ENCODE assay signal across 20 cellular contexts in genomic region chr4:40684404-40684803, GRCh38. TPM values are rescaled to one million over a fixed set of nuclear protein-coding genes. Genes with fewer than 3 reads are reported as not detected.
DNase-seq lines count a peak whose midpoint lies in the region; ATAC-seq, FAIRE-seq and TF ChIP-seq lines count a peak whose summit lies in the region.
"Had no signal": no experiment of that assay in that cellular context is flagged by ENCODE, and none has a peak within 500 bp of the region (broad histone marks: within the 10 kb centered on the region; RNA-seq: fewer than 3 reads in every experiment).

No MANE protein-coding gene starts in this region.

- H3K9me3 Mint-ChIP-seq in stimulated activated memory B cell treated with anti-CD40 and anti-IgM and Interleukin-4, amounts not matched to agents 10 μg/mL and 1 μg/mL and 100 μg/mL, for 72 hours = no peaks in the 10 kb centered on the region
- no peaks in the 10 kb centered on the region for H3K9me3 Mint-ChIP-seq in CD8-positive, alpha-beta memory T cell
- H3K9me3 Mint-ChIP-seq: CD8-positive, alpha-beta T cell; HFFc6 had no signal

- H3K27me3 Mint-ChIP-seq in stimulated activated memory B cell treated with anti-CD40 and anti-IgM and Interleukin-4, amounts not matched to agents 10 μg/mL and 1 μg/mL and 100 μg/mL, for 72 hours = no peaks in the 10 kb centered on the region
- H3K27me3 Mint-ChIP-seq in CD8-positive, alpha-beta memory T cell = peaks cover 0 to 2% of the 10 kb centered on the region in 2 donors
- H3K27me3 Mint-ChIP-seq: CD4-positive, CD25-positive, alpha-beta regulatory T cell had no signal

- H3K4me1 ChIP-seq in GM12878 (ENCODE audit: control insufficient read depth, insufficient read depth, low read length) = peaks cover 5% of the 10 kb centered on the region
- H3K4me1 ChIP-seq in CD8-positive, alpha-beta memory T cell (ENCODE audit: insufficient read depth, low read length) = no peaks in the 10 kb centered on the region

- H3K4me2 ChIP-seq in GM12878 (ENCODE audit: control insufficient read depth, insufficient read depth) = no peak overlapping the region

- H3K36me3 Mint-ChIP-seq in stimulated activated memory B cell treated with anti-CD40 and anti-IgM and Interleukin-4, amounts not matched to agents 10 μg/mL and 1 μg/mL and 100 μg/mL, for 72 hours = no peaks in the 10 kb centered on the region
- no peaks in the 10 kb centered on the region for H3K36me3 Mint-ChIP-seq in CD8-positive, alpha-beta memory T cell
- H3K36me3 Mint-ChIP-seq: CD4-positive, CD25-positive, alpha-beta regulatory T cell; CD8-positive, alpha-beta T cell had no signal

- no peaks in the 10 kb centered on the region for H3K79me2 ChIP-seq in GM12878 (ENCODE audit: control insufficient read depth, insufficient read depth, low read length)

- SMC1A ChIA-PET in GM12878 (lab: Charles Lee; ENCODE audit: uncharacterized antibody, unreplicated experiment) = interaction anchor here (0.9 to 4.2 kb wide), 6 partner anchors 10 to 56 kb away, joined by 3 to 16 read pairs (median 4); no protein-coding TSS in a partner anchor

- FAIRE-seq in GM12878 (lab: Jason Lieb, UNC) = no peak
- FAIRE-seq: GM12892, H54 had no signal

- TF ChIP-seq POLR2A in NB4 (IDR thresholded peaks at IDR 0.05; ENCODE audit: extremely low read depth, insufficient read length) (no peak), GM12878 (IDR thresholded peaks at IDR 0.05; ENCODE audit: low read depth, low read length) (no peak)

- no peak for TF ChIP-seq CTCF in NB4 (IDR thresholded peaks at IDR 0.05; ENCODE audit: low read depth, low read length)
- TF ChIP-seq CTCF in GM12878 (IDR thresholded peaks at IDR 0.05 in 2 of 3, conservative IDR thresholded peaks at IDR 0.05 in 1 of 3; ENCODE audit: control insufficient read depth in 2 of 3, extremely low read depth in 1 of 3, insufficient read depth in 1 of 3, low read depth in 3 of 3, low read length in 3 of 3) = no peak

- H3K36me3 ChIP-seq in GM12878 (ENCODE audit: control insufficient read depth in 2 of 2, insufficient read depth in 2 of 2, low read length in 1 of 2) = no peaks in the 10 kb centered on the region
- H3K36me3 ChIP-seq in CD8-positive, alpha-beta memory T cell (ENCODE audit: insufficient read depth, low read length) = no peaks in the 10 kb centered on the region
- H3K36me3 ChIP-seq: HAP-1 had no signal

- POLR2A ChIA-PET in GM12878 (lab: Charles Lee) = interaction anchor here (0.5 kb wide), 1 partner anchor 84 kb away, joined by 5 read pairs; no protein-coding TSS in a partner anchor
- POLR2A ChIA-PET in CD8-positive, alpha-beta memory T cell (lab: Charles Lee) = no interaction called here

- no peaks in the 10 kb centered on the region for H4K20me1 ChIP-seq in GM12878 (ENCODE audit: control insufficient read depth, insufficient read depth)

- intact Hi-C loops in GM12878 (cut with micrococcal nuclease; ENCODE audit: unreplicated experiment) = no loop called here

- H3K27me3 ChIP-seq in GM12878 (replicated peaks in 1 of 2; ENCODE audit: control insufficient read depth in 2 of 2, insufficient read depth in 2 of 2, low read length in 1 of 2) = no peaks in the 10 kb centered on the region
- H3K27me3 ChIP-seq in CD8-positive, alpha-beta memory T cell (ENCODE audit: insufficient read depth, low read length, poor library complexity, severe bottlenecking) = no peaks in the 10 kb centered on the region

- DNase-seq in NB4 (ENCODE audit: low read depth) (peak; percentile 26), GM12878 (ENCODE audit: low read depth, low spot score) (no peak), COLO668 (lab: John Stamatoyannopoulos, UW; ENCODE audit: unreplicated experiment) (no peak)
- no peak for DNase-seq in CD8-positive, alpha-beta memory T cell
- DNase-seq: C1 segment of cervical spinal cord; Calu3; CD4-positive, CD25-positive, alpha-beta regulatory T cell; CD8-positive, alpha-beta T cell; COR-L47; DMS53; DMS79 treated with DMSO at 0.1 percent for 48 hours; GF-D8; GOT3; HFFc6 had no signal

- no peak for TF ChIP-seq RAD21 in GM12878 (IDR thresholded peaks at IDR 0.05; ENCODE audit: insufficient read depth, low read depth, low read length)

- H3K9me3 ChIP-seq in GM12878 (replicated peaks; ENCODE audit: control insufficient read depth, insufficient read depth, low read length) = no peaks in the 10 kb centered on the region
- no peaks in the 10 kb centered on the region for H3K9me3 ChIP-seq in CD8-positive, alpha-beta memory T cell (ENCODE audit: low read length)
- H3K9me3 ChIP-seq: HAP-1 had no signal

- RAD21 ChIA-PET in GM12878 (lab: Charles Lee; ENCODE audit: unreplicated experiment) = interaction anchor here (0.6 to 1.4 kb wide), 6 partner anchors 9 to 951 kb away, joined by 3 to 6 read pairs (median 4); no protein-coding TSS in a partner anchor

- TF ChIP-seq EP300 in GM12878 (IDR thresholded peaks at IDR 0.05; ENCODE audit: borderline replicate concordance in 1 of 2, control insufficient read depth in 1 of 2, low read depth in 2 of 2, low read length in 2 of 2) = no peak

- H3K4me3 ChIP-seq in NB4 (ENCODE audit: low read depth, low read length) (no peak overlapping the region), GM12878 (no peak overlapping the region)
- H3K4me3 ChIP-seq in CD8-positive, alpha-beta memory T cell (ENCODE audit: low read length) = no peak overlapping the region
- H3K4me3 ChIP-seq: HAP-1 had no signal

- CTCF ChIA-PET in GM12878 (lab: Yijun Ruan, JAX) = interaction anchor here (1.0 to 3.0 kb wide), 2 partner anchors 11 to 53 kb away, joined by 3 to 11 read pairs; no protein-coding TSS in a partner anchor
- CTCF ChIA-PET in CD8-positive, alpha-beta memory T cell (lab: Charles Lee) = no interaction called here

- H2AFZ ChIP-seq in GM12878 (ENCODE audit: control insufficient read depth, low read depth, low read length) = no peak overlapping the region

- peaks cover 15% of the 10 kb centered on the region for H3K4me1 Mint-ChIP-seq in stimulated activated memory B cell treated with anti-CD40 and anti-IgM and Interleukin-4, amounts not matched to agents 10 μg/mL and 1 μg/mL and 100 μg/mL, for 72 hours
- no peaks in the 10 kb centered on the region for H3K4me1 Mint-ChIP-seq in CD8-positive, alpha-beta memory T cell

- no TSS peak for BruUV-seq in GM12878 (replicated peaks; lab: Mats Ljungman, UMichigan)

- ATAC-seq in GM12878 (peak; percentile 47), HG02588 (IDR thresholded peaks at IDR 0.05; ENCODE audit: unreplicated experiment) (no peak), GM19463 (IDR thresholded peaks at IDR 0.05; ENCODE audit: unreplicated experiment) (no peak)
- ATAC-seq in stimulated activated memory B cell treated with anti-CD40 and anti-IgM and Interleukin-4, amounts not matched to agents 10 μg/mL and 1 μg/mL and 100 μg/mL, for 72 hours = peak; percentile 59
- ATAC-seq: CD8-positive, alpha-beta T cell had no signal

- no peak overlapping the region for H3K4me3 Mint-ChIP-seq in stimulated activated memory B cell treated with anti-CD40 and anti-IgM and Interleukin-4, amounts not matched to agents 10 μg/mL and 1 μg/mL and 100 μg/mL, for 72 hours
- H3K4me3 Mint-ChIP-seq in CD8-positive, alpha-beta memory T cell = no peak overlapping the region
- H3K4me3 Mint-ChIP-seq: CD4-positive, CD25-positive, alpha-beta regulatory T cell; CD8-positive, alpha-beta T cell; HFFc6 had no signal

- in situ Hi-C loops in GM12878 (cut with MboI) = no loop called here

- no peak overlapping the region for H3K27ac ChIP-seq in GM12878 (ENCODE audit: control insufficient read depth, insufficient read depth)
- no peak overlapping the region for H3K27ac ChIP-seq in CD8-positive, alpha-beta memory T cell (ENCODE audit: low read depth, low read length)

- no peak overlapping the region for H3K27ac Mint-ChIP-seq in stimulated activated memory B cell treated with anti-CD40 and anti-IgM and Interleukin-4, amounts not matched to agents 10 μg/mL and 1 μg/mL and 100 μg/mL, for 72 hours
- no peak overlapping the region for H3K27ac Mint-ChIP-seq in CD8-positive, alpha-beta memory T cell
- H3K27ac Mint-ChIP-seq: CD8-positive, alpha-beta T cell; HFFc6 had no signal

- WGBS in GM12878 (ENCODE audit: insufficient coverage, insufficient replicate concordance, low lambda C conversion rate, missing lambda C conversion rate) = 56% methylated on average over 3 of the region's 3 CpGs

- no peak overlapping the region for H3K9ac ChIP-seq in GM12878 (ENCODE audit: control insufficient read depth, insufficient read depth, low read length)

TF ChIP-seq in GM12878, 131 proteins besides CTCF, POLR2A, EP300 and RAD21:
- TF ChIP-seq BACH1 (IDR thresholded peaks at IDR 0.05; ENCODE audit: borderline replicate concordance) = no peak
- TF ChIP-seq IRF4 (IDR thresholded peaks at IDR 0.05; ENCODE audit: low read depth, low read length) = no peak
- TF ChIP-seq NFIC (IDR thresholded peaks at IDR 0.05; ENCODE audit: low read depth, low read length) = no peak
- no peak for TF ChIP-seq MEF2B (IDR thresholded peaks at IDR 0.05; ENCODE audit: partially characterized antibody, poor library complexity, severe bottlenecking)
- TF ChIP-seq ASH2L (IDR thresholded peaks at IDR 0.05; ENCODE audit: borderline replicate concordance, low read depth) = no peak
- no peak for TF ChIP-seq SP1 (IDR thresholded peaks at IDR 0.05; ENCODE audit: low read depth, low read length)
- no peak for TF ChIP-seq FOXK2 (IDR thresholded peaks at IDR 0.05)
TF ChIP-seq in GM12878: peak in this region for 0.

RNA-seq across cellular contexts. Expression of gene RBM47, which starts 54.7 kb away (rescaled TPM):
- total RNA-seq in GM12878 (2013; cell fraction: nucleolus; rRNA removed) = 158 and 160 TPM in 2 replicates
- 40.6 and 43.1 TPM in 2 replicates for total RNA-seq in GM12878 (2014; rRNA removed)
- total RNA-seq in GM12878 (2014; rRNA removed; fragmentation: Illumina TruSeq; extraction: Trizol) = 23.7 and 24.4 TPM in 2 replicates
- 43.0 and 45.0 TPM in 2 replicates for total RNA-seq in GM12878 (2021)
- polyA plus RNA-seq in GM12878 (2011; ENCODE audit: low read depth) = 12.4 TPM
- 21.8 and 23.6 TPM in 2 replicates for polyA plus RNA-seq in GM12878 (2011; rRNA removed)
- polyA plus RNA-seq in GM12878 (2011; cell fraction: cytosol; rRNA removed) = 25.9 and 36.2 TPM in 2 replicates
- 29.5 and 41.9 TPM in 2 replicates for polyA plus RNA-seq in GM12878 (2011; cell fraction: nucleus; rRNA removed)
- 12.3 and 16.9 TPM in 2 replicates for polyA plus RNA-seq in GM12878 (2012)
- polyA plus RNA-seq in GM12878 (2014; fragmentation: Illumina TruSeq; extraction: Trizol) = 16.9 and 18.1 TPM in 2 replicates
- 10 to 100 TPM in 1 of 2 experiments, 1 to 10 TPM in 1; 7.9 to 10.1 TPM for polyA plus RNA-seq in GM12878 (2014; fragmentation: Nextera tagmentation; extraction: Ambion mirVana)
- polyA plus RNA-seq in GM12878 (2014; rRNA removed) = 33.6 and 37.1 TPM in 2 replicates
- polyA plus RNA-seq in GM12878 (2016; fragmentation: Nextera tagmentation; extraction: Ambion mirVana) = 10 to 100 TPM; 40.5 to 40.6 TPM
- 32.3 and 53.0 TPM in 2 replicates for polyA minus RNA-seq in GM12878 (2011; rRNA and poly(A)+ RNA removed)
- polyA minus RNA-seq in GM12878 (2011; cell fraction: cytosol; rRNA and poly(A)+ RNA removed) = 22.3 and 26.3 TPM in 2 replicates
- polyA minus RNA-seq in GM12878 (2011; cell fraction: nucleus; rRNA and poly(A)+ RNA removed) = 31.8 and 53.8 TPM in 2 replicates
- total RNA-seq in CD8-positive, alpha-beta memory T cell = 1 to 10 TPM; 1.1 to 1.4 TPM
- polyA plus RNA-seq in CD8-positive, alpha-beta memory T cell = not detected
- total RNA-seq: CD8-positive, alpha-beta T cell had no signal

Comparison
In these comparisons a context has a peak if more than half of its experiments do, and no peak if none do; other contexts are left out.
1. ATAC-seq: peak in GM12878 (single experiment) and stimulated activated memory B cell treated with anti-CD40 and anti-IgM and Interleukin-4, amounts not matched to agents 10 μg/mL and 1 μg/mL and 100 μg/mL, for 72 hours (single experiment); none in HG02588 (single experiment) and GM19463 (single experiment).
2. RNA of gene RBM47, which starts 54.7 kb away (total RNA-seq): 23.7 to 160 TPM in GM12878; 1.1 to 1.4 TPM in CD8-positive, alpha-beta memory T cell; every median in the first group is over 10 times any median in the second.